ENCODE assay signal across 1 cellular context in genomic region chr14:79587875-79588274, GRCh38.
TF ChIP-seq lines count a peak whose summit lies in the region.

No MANE protein-coding gene starts in this region.

TF ChIP-seq in IMR-90, 13 proteins besides CTCF, POLR2A, EP300 and RAD21 (continued from another document):
- TF ChIP-seq FOS (IDR thresholded peaks at IDR 0.05; ENCODE audit: low read depth, low read length) (no peak), MAZ (IDR thresholded peaks at IDR 0.05; ENCODE audit: borderline replicate concordance, low read depth, low read length) (no peak), SMC3 (IDR thresholded peaks at IDR 0.05; ENCODE audit: low read depth, low read length) (no peak), ELK1 (IDR thresholded peaks at IDR 0.05; ENCODE audit: borderline replicate concordance, low read depth, low read length) (no peak), MAFK (IDR thresholded peaks at IDR 0.05; ENCODE audit: low read depth, low read length) (no peak), CEBPB (IDR thresholded peaks at IDR 0.05; ENCODE audit: low read depth, low read length) (no peak), RCOR1 (IDR thresholded peaks at IDR 0.05; ENCODE audit: insufficient replicate concordance, low read length) (no peak), CHD1 (IDR thresholded peaks at IDR 0.05; ENCODE audit: low read depth, low read length) (no peak)
TF ChIP-seq in IMR-90: peak in this region for 0.
